ENCODE assay signal across 31 cellular contexts in the genomic region with DNA sequence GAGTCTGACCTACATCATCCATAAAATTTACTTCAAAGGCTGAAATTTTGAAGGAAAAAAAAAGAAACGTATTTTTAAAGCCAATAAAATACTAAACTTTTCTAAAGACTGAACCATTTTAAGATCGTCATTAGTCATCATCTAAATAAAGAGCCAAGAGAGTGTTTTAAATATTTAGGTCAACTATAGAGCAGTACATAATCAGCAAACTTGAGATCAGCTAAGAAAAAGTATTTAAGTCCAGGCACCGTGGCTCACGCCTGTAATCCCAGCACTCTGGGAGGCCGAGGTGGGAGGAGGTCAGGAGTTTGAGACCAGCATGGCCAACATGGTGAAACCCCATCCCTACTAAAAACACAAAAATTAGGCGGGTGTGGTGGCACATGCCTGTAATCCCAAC. TPM values are rescaled to one million over a fixed set of nuclear protein-coding genes. Genes with fewer than 3 reads are reported as not detected.
DNase-seq lines count a peak whose midpoint lies in the region; ATAC-seq and TF ChIP-seq lines count a peak whose summit lies in the region.
"Had no signal": no experiment of that assay in that cellular context is flagged by ENCODE, and none has a peak within 500 bp of the region (broad histone marks: within the 10 kb centered on the region; RNA-seq: fewer than 3 reads in every experiment).

No MANE protein-coding gene starts in this region.

- no peak overlapping the region for H2AFZ ChIP-seq in GM23248
- H2AFZ ChIP-seq: neural progenitor cell, parathyroid adenoma had no signal

- in situ Hi-C loops in GM23248 (cut with MboI): no loop called here

- no peaks in the 10 kb centered on the region for H3K9me2 ChIP-seq in GM23248 (ENCODE audit: insufficient read depth)

- H3K4me3 Mint-ChIP-seq in Caco-2 (ENCODE audit: unreplicated experiment): no peak overlapping the region
- H3K4me3 Mint-ChIP-seq: CD14-positive monocyte; dendritic cell treated with granulocyte-macrophage colony-stimulating factor and Interleukin-4, amounts not matched to agents 40 ng/mL and 50 ng/mL, for 4 days; IgD-negative memory B cell; neural progenitor cell; stimulated activated naive CD8-positive, alpha-beta T cell treated with anti-CD3 and anti-CD28 coated beads, Interleukin-15, Interleukin-2, amounts not matched to agents 100 ng/mL and 50 ng/mL, for 24 hours had no signal

- H3K9me3 Mint-ChIP-seq in Caco-2 (ENCODE audit: unreplicated experiment): no peaks in the 10 kb centered on the region
- H3K9me3 Mint-ChIP-seq: activated naive CD4-positive, alpha-beta T cell treated with anti-CD3 and anti-CD28 coated beads, Interleukin-2, amount 50 U/mL, for 72 hours; CD14-positive monocyte; dendritic cell treated with granulocyte-macrophage colony-stimulating factor and Interleukin-4, amounts not matched to agents 40 ng/mL and 50 ng/mL, for 4 days; IgD-negative memory B cell; neural progenitor cell; stimulated activated naive CD8-positive, alpha-beta T cell treated with anti-CD3 and anti-CD28 coated beads, Interleukin-15, Interleukin-2, amounts not matched to agents 100 ng/mL and 50 ng/mL, for 24 hours had no signal

- no peak for TF ChIP-seq POLR2A in adrenal gland (IDR thresholded peaks at IDR 0.05)

- no peak overlapping the region for H3K9ac ChIP-seq in GM23248
- H3K9ac ChIP-seq: neural progenitor cell, parathyroid adenoma had no signal

- CTCF ChIA-PET in Caco-2 (lab: Charles Lee): no interaction called here

- peaks cover 68% of the 10 kb centered on the region for H3K36me3 Mint-ChIP-seq in Caco-2 (ENCODE audit: insufficient read depth, unreplicated experiment)
- H3K36me3 Mint-ChIP-seq: IgD-negative memory B cell had no signal

- H3K27ac Mint-ChIP-seq in Caco-2 (ENCODE audit: unreplicated experiment): no peak overlapping the region
- H3K27ac Mint-ChIP-seq: activated naive CD4-positive, alpha-beta T cell treated with anti-CD3 and anti-CD28 coated beads, Interleukin-2, amount 50 U/mL, for 72 hours; dendritic cell treated with granulocyte-macrophage colony-stimulating factor and Interleukin-4, amounts not matched to agents 40 ng/mL and 50 ng/mL, for 4 days; IgD-negative memory B cell; neural progenitor cell; stimulated activated naive CD8-positive, alpha-beta T cell treated with anti-CD3 and anti-CD28 coated beads, Interleukin-15, Interleukin-2, amounts not matched to agents 100 ng/mL and 50 ng/mL, for 24 hours had no signal

- intact Hi-C loops in adrenal gland (cut with DNase I): no loop called here
- intact Hi-C loops in tibial artery (cut with DNase I; ENCODE audit: low total_unique reads): no loop called here
- intact Hi-C loops in Caco-2 (cut with micrococcal nuclease; ENCODE audit: unreplicated experiment): no loop called here

- 87 to 92% methylated on average over 6 of the region's 6 CpGs for WGBS in GM23248 (ENCODE audit: low coverage in 1 of 2, low lambda C conversion rate in 2 of 2, missing lambda C conversion rate in 2 of 2), 2 experiments
- 44 to 75% (median 66%) methylated on average over 6 of the region's 6 CpGs for WGBS in adrenal gland, 4 donors

- H3F3A ChIP-seq in GM23248 (ENCODE audit: insufficient read depth): peaks cover 29% of the 10 kb centered on the region

- ATAC-seq in GM21825 (IDR thresholded peaks at IDR 0.05; ENCODE audit: unreplicated experiment): no peak
- ATAC-seq: activated naive CD4-positive, alpha-beta T cell treated with anti-CD3 and anti-CD28 coated beads, Interleukin-2, amount 50 U/mL, for 72 hours had no signal

- H3K27me3 Mint-ChIP-seq in Caco-2 (ENCODE audit: insufficient read depth, unreplicated experiment): no peaks in the 10 kb centered on the region
- H3K27me3 Mint-ChIP-seq: dendritic cell treated with granulocyte-macrophage colony-stimulating factor and Interleukin-4, amounts not matched to agents 40 ng/mL and 50 ng/mL, for 4 days; IgD-negative memory B cell; stimulated activated naive CD8-positive, alpha-beta T cell treated with anti-CD3 and anti-CD28 coated beads, Interleukin-15, Interleukin-2, amounts not matched to agents 100 ng/mL and 50 ng/mL, for 24 hours had no signal

- H3K4me3 ChIP-seq in GM23248: no peak overlapping the region
- H3K4me3 ChIP-seq in adrenal gland: no peak overlapping the region
- H3K4me3 ChIP-seq in tibial artery: no peak overlapping the region
- no peak overlapping the region for H3K4me3 ChIP-seq in Caco-2 (ENCODE audit: low read depth, low read length)
- H3K4me3 ChIP-seq in effector memory CD4-positive, alpha-beta T cell (ENCODE audit: insufficient read depth, low read depth, low read length, poor library complexity, severe bottlenecking): no peak overlapping the region
- H3K4me3 ChIP-seq: cardiac muscle cell, esophagus muscularis mucosa, neural progenitor cell, right atrium auricular region, SJCRH30, uterus had no signal

- H3K27me3 ChIP-seq in GM23248 (replicated peaks; ENCODE audit: insufficient read depth): no peaks in the 10 kb centered on the region
- no peaks in the 10 kb centered on the region for H3K27me3 ChIP-seq in adrenal gland
- no peaks in the 10 kb centered on the region for H3K27me3 ChIP-seq in tibial artery
- H3K27me3 ChIP-seq in Caco-2 (replicated peaks; ENCODE audit: control insufficient read depth, insufficient read depth, low read length): no peaks in the 10 kb centered on the region
- no peaks in the 10 kb centered on the region for H3K27me3 ChIP-seq in effector memory CD4-positive, alpha-beta T cell (replicated peaks; ENCODE audit: control insufficient read depth, insufficient read depth, low read length, poor library complexity, severe bottlenecking)
- H3K27me3 ChIP-seq: cardiac muscle cell, esophagus muscularis mucosa, neural progenitor cell, right atrium auricular region, SJCRH30, uterus had no signal

- no peaks in the 10 kb centered on the region for H3K4me1 Mint-ChIP-seq in Caco-2 (ENCODE audit: low read depth, unreplicated experiment)
- H3K4me1 Mint-ChIP-seq: CD14-positive monocyte, IgD-negative memory B cell, neural progenitor cell had no signal

- DNase-seq in GM23248 (peak; percentile 29), adrenal gland (no peak), fibroblast of peridontal ligament (ENCODE audit: extremely low read depth) (peak; percentile 45), tibial artery (no peak), Caco-2 (no peak)
- no peak for DNase-seq in effector memory CD4-positive, alpha-beta T cell
- DNase-seq: activated CD4-positive, alpha-beta T cell treated with anti-CD3 and anti-CD28 coated beads for 48 hours; activated effector memory CD4-positive, alpha-beta T cell treated with Interleukin-2 at 50 U/mL for 16 hours; aorta; GF-D8; hippocampal formation; mesendoderm; NCI-H1048; NCI-H2171; NCI-H510A; RPMI8226; SJCRH30; stimulated activated CD8-positive, alpha-beta memory T cell treated with anti-CD3 and anti-CD28 coated beads, Interleukin-4, amount 100 ng/mL, for 48 hours; T1000; uterus had no signal

- POLR2A ChIA-PET in Caco-2 (lab: Charles Lee): no interaction called here

- H3K4me2 ChIP-seq in GM23248 (ENCODE audit: unreplicated experiment): peak overlapping the region; percentile 22
- H3K4me2 ChIP-seq: neural progenitor cell had no signal

- H3K36me3 ChIP-seq in GM23248 (ENCODE audit: low read depth) (peaks cover 58% of the 10 kb centered on the region), adrenal gland (replicated peaks in 1 of 2) (peaks cover 0 to 86% of the 10 kb centered on the region in 2 donors), tibial artery (peaks cover 59 to 85% (median 73%) of the 10 kb centered on the region in 3 donors), Caco-2 (ENCODE audit: control insufficient read depth, insufficient read depth, low read length) (no peaks in the 10 kb centered on the region; the same call in none of the 2 replicates)
- H3K36me3 ChIP-seq in effector memory CD4-positive, alpha-beta T cell (ENCODE audit: control insufficient read depth, insufficient read depth, low read length): peaks cover 58% of the 10 kb centered on the region

- TF ChIP-seq CTCF in adrenal gland (IDR thresholded peaks at IDR 0.05) (no peak), tibial artery (IDR thresholded peaks at IDR 0.05) (no peak), Caco-2 (IDR thresholded peaks at IDR 0.05; ENCODE audit: insufficient read depth in 1 of 2, low read depth in 1 of 2, low read length in 1 of 2, severe bottlenecking in 1 of 2, unreplicated experiment in 1 of 2) (no peak)

- peaks cover 27% of the 10 kb centered on the region for H3K79me2 ChIP-seq in GM23248 (ENCODE audit: insufficient read depth)

- H4K20me1 ChIP-seq in GM23248 (ENCODE audit: insufficient read depth): no peaks in the 10 kb centered on the region

- BruUV-seq in Caco-2 (replicated peaks; lab: Mats Ljungman, UMichigan): no TSS peak

- H3K4me1 ChIP-seq in GM23248 (ENCODE audit: insufficient read depth): peaks cover 27% of the 10 kb centered on the region
- peaks cover 0 to 18% of the 10 kb centered on the region in 2 donors for H3K4me1 ChIP-seq in adrenal gland (replicated peaks in 1 of 2)
- peaks cover 0 to 11% (median 3%) of the 10 kb centered on the region in 4 donors for H3K4me1 ChIP-seq in tibial artery
- no peaks in the 10 kb centered on the region for H3K4me1 ChIP-seq in Caco-2
- no peaks in the 10 kb centered on the region for H3K4me1 ChIP-seq in effector memory CD4-positive, alpha-beta T cell (ENCODE audit: control insufficient read depth, insufficient read depth, low read length, poor library complexity, severe bottlenecking)
- H3K4me1 ChIP-seq: neural progenitor cell, parathyroid adenoma, right atrium auricular region, SJCRH30 had no signal

- H3K9me3 ChIP-seq in GM23248 (ENCODE audit: low read depth): no peaks in the 10 kb centered on the region
- no peaks in the 10 kb centered on the region for H3K9me3 ChIP-seq in adrenal gland (replicated peaks in 1 of 3)
- H3K9me3 ChIP-seq in tibial artery: no peaks in the 10 kb centered on the region
- H3K9me3 ChIP-seq in Caco-2: no peaks in the 10 kb centered on the region
- no peaks in the 10 kb centered on the region for H3K9me3 ChIP-seq in effector memory CD4-positive, alpha-beta T cell (ENCODE audit: control insufficient read depth, low read length)
- H3K9me3 ChIP-seq: esophagus muscularis mucosa, right atrium auricular region, SJCRH30, uterus had no signal

- H3K27ac ChIP-seq in GM23248 (peak overlapping the region; percentile 72), adrenal gland (peak overlapping the region in 4 of 5 donors; percentile 30 to 50 (median 40)), tibial artery (peak overlapping the region; percentile 36 to 38)
- no peak overlapping the region for H3K27ac ChIP-seq in effector memory CD4-positive, alpha-beta T cell (ENCODE audit: insufficient read depth, low read length, poor library complexity, severe bottlenecking)
- H3K27ac ChIP-seq: cardiac muscle cell, neural progenitor cell, parathyroid adenoma, right atrium auricular region, SJCRH30 had no signal

RNA-seq across cellular contexts. Expression of a gene that starts 35.5 kb away (rescaled TPM):
- total RNA-seq in GM23248 (2014; rRNA removed; shearing (Covaris generic)): 110 and 145 TPM in 2 replicates
- 39.0 and 44.5 TPM in 2 replicates for polyA plus RNA-seq in GM23248 (2016; fragmentation: Nextera tagmentation; extraction: Ambion mirVana)
- 100 to 1,000 TPM; 144 to 309 (median 200) TPM for total RNA-seq in adrenal gland
- polyA plus RNA-seq in adrenal gland: 100 to 1,000 TPM in 1 of 3 donors, 10 to 100 TPM in 2; 77.1 to 117 (median 80.5) TPM
- total RNA-seq in Caco-2 (2022): 146 and 147 TPM in 2 replicates

Comparison
In these comparisons a context has a peak if more than half of its experiments do, and no peak if none do; other contexts are left out.
1. DNase-seq: peak in GM23248 (single experiment) and fibroblast of peridontal ligament (single experiment); none in adrenal gland (0 of 7), tibial artery (0 of 2), Caco-2 (0 of 2) and effector memory CD4-positive, alpha-beta T cell (0 of 3).